Comparison of ENCODE assay signal across 32 cellular contexts in the genomic region with DNA sequence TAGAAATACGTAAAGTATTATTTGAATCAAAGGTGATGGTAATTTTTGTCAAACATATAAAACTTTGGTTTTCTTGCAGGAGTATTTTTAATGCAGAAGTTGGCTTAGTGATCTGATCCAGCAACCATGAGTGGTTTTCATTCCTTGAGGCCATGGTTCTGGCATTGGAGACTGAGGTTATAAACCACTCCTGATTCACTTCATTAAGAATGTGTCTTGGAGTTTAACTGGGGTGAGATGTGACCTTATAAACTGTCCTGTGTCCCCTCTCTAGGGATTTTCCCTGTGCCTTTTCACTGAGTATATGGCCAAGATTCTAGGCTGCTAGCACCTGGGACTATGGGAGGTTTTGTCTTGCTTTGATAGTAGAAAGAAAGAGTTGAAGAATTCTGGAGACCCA.
"Had no signal": no experiment of that assay in that cellular context is flagged by ENCODE, and none has a peak within 500 bp of the region (broad histone marks: within the 10 kb centered on the region; RNA-seq: fewer than 3 reads in every experiment).

No MANE protein-coding gene starts in this region.

- H3K4me1 Mint-ChIP-seq: naive B cell; naive thymus-derived CD8-positive, alpha-beta T cell; nephron progenitor cell; stimulated activated memory B cell treated with anti-CD40 and anti-IgM and Interleukin-4, amounts not matched to agents 10 μg/mL and 1 μg/mL and 100 μg/mL, for 72 hours had no signal

- H3K36me3 Mint-ChIP-seq: naive B cell; naive thymus-derived CD8-positive, alpha-beta T cell; natural killer cell treated with Interleukin-12 subunit alpha and Interleukin-12 subunit beta and Interleukin-15 and Interleukin-18, amount 100 ng/mL, for 72 hours; stimulated activated memory B cell treated with anti-CD40 and anti-IgM and Interleukin-4, amounts not matched to agents 10 μg/mL and 1 μg/mL and 100 μg/mL, for 72 hours had no signal

- H3K36me3 ChIP-seq: neutrophil, right lobe of liver, sigmoid colon, spleen, stomach, thoracic aorta, thyroid gland, tibial nerve, upper lobe of left lung, vagina had no signal

- H3K4me1 ChIP-seq: parathyroid adenoma, right lobe of liver, spleen, stomach, thyroid gland, tibial nerve, upper lobe of left lung, vagina had no signal

- ATAC-seq: naive thymus-derived CD8-positive, alpha-beta T cell; right cardiac atrium; right lobe of liver; stimulated activated memory B cell treated with anti-CD40 and anti-IgM and Interleukin-4, amounts not matched to agents 10 μg/mL and 1 μg/mL and 100 μg/mL, for 72 hours had no signal

- H3K27me3 Mint-ChIP-seq: progenitor cell of endocrine pancreas; stimulated activated memory B cell treated with anti-CD40 and anti-IgM and Interleukin-4, amounts not matched to agents 10 μg/mL and 1 μg/mL and 100 μg/mL, for 72 hours had no signal

- DNase-seq: naive B cell; naive thymus-derived CD8-positive, alpha-beta T cell; nephron progenitor cell; nucleus accumbens; posterior cingulate gyrus; right cardiac atrium; right lobe of liver; sigmoid colon; spleen; stimulated activated CD4-positive, alpha-beta T cell treated with anti-CD3 and anti-CD28 coated beads, Interleukin-12 subunit alpha, Interleukin-12 subunit beta, amount 100 ng/mL, for 4 hours; stimulated activated CD4-positive, alpha-beta T cell treated with anti-CD3 and anti-CD28 coated beads, Interleukin-1b, Interleukin-23, amount 100 ng/mL, for 48 hours; stimulated activated CD4-positive, alpha-beta T cell treated with anti-CD3 and anti-CD28 coated beads, Interleukin-4, amount 100 ng/mL, for 1 hour; stimulated activated CD4-positive, alpha-beta T cell treated with anti-CD3 and anti-CD28 coated beads, Interleukin-4, amount 100 ng/mL, for 4 hours; stimulated activated CD8-positive, alpha-beta memory T cell treated with anti-CD3 and anti-CD28 coated beads, Interleukin-4, amount 100 ng/mL, for 48 hours; stimulated activated naive CD4-positive, alpha-beta T cell treated with Interleukin-2 at 50 U/mL for 16 hours; stomach; thyroid gland; trophoblast cell; upper lobe of left lung had no signal

- H3K27ac Mint-ChIP-seq: naive B cell; naive thymus-derived CD8-positive, alpha-beta T cell; natural killer cell treated with Interleukin-12 subunit alpha and Interleukin-12 subunit beta and Interleukin-15 and Interleukin-18, amount 100 ng/mL, for 72 hours; nephron progenitor cell; progenitor cell of endocrine pancreas; stimulated activated memory B cell treated with anti-CD40 and anti-IgM and Interleukin-4, amounts not matched to agents 10 μg/mL and 1 μg/mL and 100 μg/mL, for 72 hours; stimulated activated naive CD8-positive, alpha-beta T cell treated with anti-CD3 and anti-CD28 coated beads, Interleukin-15, Interleukin-2, amounts not matched to agents 100 ng/mL and 50 ng/mL, for 24 hours had no signal

- FAIRE-seq: urothelium cell line had no signal

- H3K9me3 Mint-ChIP-seq: natural killer cell treated with Interleukin-12 subunit alpha and Interleukin-12 subunit beta and Interleukin-15 and Interleukin-18, amount 100 ng/mL, for 72 hours; neural crest cell; stimulated activated naive CD8-positive, alpha-beta T cell treated with anti-CD3 and anti-CD28 coated beads, Interleukin-15, Interleukin-2, amounts not matched to agents 100 ng/mL and 50 ng/mL, for 24 hours had no signal

- H3K9me3 ChIP-seq: neutrophil, right lobe of liver, sigmoid colon, spleen, stomach, thoracic aorta, thyroid gland, tibial nerve, upper lobe of left lung, vagina had no signal

- H3K27ac ChIP-seq: neutrophil, parathyroid adenoma, right lobe of liver, sigmoid colon, skin epidermis, spleen, stomach, thoracic aorta, thyroid gland, tibial nerve, upper lobe of left lung, vagina had no signal

- H3K4me3 ChIP-seq: right lobe of liver, sigmoid colon, skin epidermis, smooth muscle cell, spleen, stomach, thoracic aorta, thyroid gland, tibial nerve, upper lobe of left lung, vagina had no signal

- H3K27me3 ChIP-seq: right lobe of liver, sigmoid colon, spleen, stomach, thyroid gland, tibial nerve, upper lobe of left lung, vagina had no signal

- H3K4me3 Mint-ChIP-seq: naive B cell; naive thymus-derived CD8-positive, alpha-beta T cell; natural killer cell treated with Interleukin-12 subunit alpha and Interleukin-12 subunit beta and Interleukin-15 and Interleukin-18, amount 100 ng/mL, for 72 hours; nephron progenitor cell; neural crest cell; stimulated activated memory B cell treated with anti-CD40 and anti-IgM and Interleukin-4, amounts not matched to agents 10 μg/mL and 1 μg/mL and 100 μg/mL, for 72 hours; stimulated activated naive CD8-positive, alpha-beta T cell treated with anti-CD3 and anti-CD28 coated beads, Interleukin-15, Interleukin-2, amounts not matched to agents 100 ng/mL and 50 ng/mL, for 24 hours had no signal
